23 cellular contexts compared by ENCODE assay signal in the genomic region with DNA sequence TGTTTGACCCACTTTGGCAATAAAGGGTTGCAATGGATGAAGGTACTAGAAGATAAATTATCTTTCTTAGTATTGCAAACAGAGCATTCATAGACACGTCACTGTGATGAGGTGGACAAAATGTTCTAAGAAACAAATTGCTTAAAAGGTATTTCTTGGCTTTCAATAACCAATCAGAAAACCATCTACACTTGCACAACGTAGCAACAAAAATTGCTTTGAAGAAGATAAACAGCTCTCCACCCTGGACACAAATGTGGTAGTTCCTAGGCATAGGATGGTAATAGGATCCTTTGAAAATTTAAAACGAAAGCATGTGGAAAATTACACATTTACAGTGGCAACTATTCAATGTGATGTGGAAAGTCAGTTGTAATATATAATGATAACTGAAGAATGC.
"Had no signal": no experiment of that assay in that cellular context is flagged by ENCODE, and none has a peak within 500 bp of the region (broad histone marks: within the 10 kb centered on the region; RNA-seq: fewer than 3 reads in every experiment).

No MANE protein-coding gene starts in this region.

- H3K4me2 ChIP-seq: hepatocyte had no signal

- ATAC-seq: activated CD4-positive, alpha-beta T cell treated with anti-CD3 and anti-CD28 coated beads for 36 hours; mucosa of descending colon; WTC11 had no signal

- DNase-seq: activated CD4-positive, alpha-beta T cell treated with anti-CD3 and anti-CD28 coated beads for 36 hours; activated CD4-positive, alpha-beta T cell treated with anti-CD3 and anti-CD28 coated beads, Interleukin-2, amount 50 U/mL, for 48 hours; activated naive CD4-positive, alpha-beta T cell; activated naive CD8-positive, alpha-beta T cell treated with anti-CD3 and anti-CD28 coated beads for 36 hours; activated T-cell treated with anti-CD3 and anti-CD28 coated beads for 4 hours; amygdala; left ventricle myocardium inferior; mammary epithelial cell; mucosa of descending colon; naive B cell; ovary; sigmoid colon; stimulated activated CD8-positive, alpha-beta memory T cell treated with anti-CD3 and anti-CD28 coated beads, Interleukin-4, amount 100 ng/mL, for 48 hours; stimulated activated naive CD4-positive, alpha-beta T cell; substantia nigra had no signal

- H3K36me3 Mint-ChIP-seq: activated naive CD8-positive, alpha-beta T cell treated with anti-CD3 and anti-CD28 coated beads for 36 hours; naive B cell; WTC11 had no signal

- H3K27ac ChIP-seq: coronary artery, hepatocyte, left ventricle myocardium inferior, ovary, sigmoid colon, SK-N-MC had no signal

- H3K9me3 Mint-ChIP-seq: activated naive CD8-positive, alpha-beta T cell treated with anti-CD3 and anti-CD28 coated beads for 36 hours; T-helper 2 cell treated with Interferon-gamma antibody and Interleukin-4, amounts not matched to agents 5 μg/mL and 100 μg/mL, for 36 hours; WTC11 had no signal

- H3K9me3 ChIP-seq: left ventricle myocardium inferior, mucosa of descending colon, ovary, sigmoid colon had no signal

- H3K36me3 ChIP-seq: left ventricle myocardium inferior, ovary, sigmoid colon had no signal

- H3K27ac Mint-ChIP-seq: activated CD4-positive, alpha-beta T cell treated with anti-CD3 and anti-CD28 coated beads for 36 hours; activated naive CD8-positive, alpha-beta T cell treated with anti-CD3 and anti-CD28 coated beads for 36 hours; naive B cell; T-helper 2 cell treated with Interferon-gamma antibody and Interleukin-4, amounts not matched to agents 5 μg/mL and 100 μg/mL, for 36 hours; WTC11 had no signal

- H3K4me1 Mint-ChIP-seq: activated CD4-positive, alpha-beta T cell treated with anti-CD3 and anti-CD28 coated beads for 36 hours; activated naive CD8-positive, alpha-beta T cell treated with anti-CD3 and anti-CD28 coated beads for 36 hours; central memory CD8-positive, alpha-beta T cell; naive B cell; WTC11 had no signal

- H3K27me3 ChIP-seq: hepatocyte, ovary, sigmoid colon had no signal

- H3K4me1 ChIP-seq: left ventricle myocardium inferior had no signal

- H3K4me3 ChIP-seq: coronary artery, hepatocyte, left ventricle myocardium inferior, mucosa of descending colon, ovary, sigmoid colon, SK-N-MC had no signal

- H2AFZ ChIP-seq: hepatocyte had no signal

- H3K27me3 Mint-ChIP-seq: activated CD4-positive, alpha-beta T cell treated with anti-CD3 and anti-CD28 coated beads for 36 hours; activated naive CD8-positive, alpha-beta T cell treated with anti-CD3 and anti-CD28 coated beads for 36 hours; central memory CD8-positive, alpha-beta T cell had no signal

- H3K4me3 Mint-ChIP-seq: activated CD4-positive, alpha-beta T cell treated with anti-CD3 and anti-CD28 coated beads for 36 hours; activated naive CD8-positive, alpha-beta T cell treated with anti-CD3 and anti-CD28 coated beads for 36 hours; central memory CD8-positive, alpha-beta T cell; naive B cell; neural crest cell; T-helper 2 cell treated with Interferon-gamma antibody and Interleukin-4, amounts not matched to agents 5 μg/mL and 100 μg/mL, for 36 hours; type B pancreatic cell; WTC11 had no signal
